ENCODE assay signal across 15 cellular contexts in the genomic region with DNA sequence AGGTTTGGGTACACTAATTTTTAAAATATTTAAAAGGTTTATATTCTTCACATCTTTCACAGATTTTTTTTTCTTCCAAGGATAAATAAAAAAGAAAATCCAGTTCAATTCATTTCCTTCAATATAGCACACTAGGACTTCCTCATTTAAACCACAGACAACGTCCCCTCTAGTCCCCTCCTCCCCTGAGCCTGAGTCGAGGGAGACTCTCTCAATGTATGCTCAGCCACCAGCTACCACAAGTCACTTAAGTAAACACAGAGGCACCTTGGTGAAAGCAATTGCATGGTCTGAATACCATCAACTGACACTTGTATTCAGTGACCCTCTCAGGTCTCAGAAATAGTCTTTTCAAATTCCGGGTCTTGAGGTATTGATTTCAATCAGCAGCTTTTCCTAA.
DNase-seq lines count a peak whose midpoint lies in the region; ATAC-seq and TF ChIP-seq lines count a peak whose summit lies in the region.
"Had no signal": no experiment of that assay in that cellular context is flagged by ENCODE, and none has a peak within 500 bp of the region (broad histone marks: within the 10 kb centered on the region; RNA-seq: fewer than 3 reads in every experiment).

No MANE protein-coding gene starts in this region.

- no peaks in the 10 kb centered on the region for H3K9me3 Mint-ChIP-seq in endodermal cell

- H3K27ac ChIP-seq in endodermal cell (ENCODE audit: low read depth, low read length), result no peak overlapping the region
- no peak overlapping the region for H3K27ac ChIP-seq in SK-N-SH (ENCODE audit: low read depth in 2 of 2, low read length in 1 of 2)
- H3K27ac ChIP-seq: adrenal gland, BLaER1, SK-N-MC, testis had no signal

- H3K27me3 ChIP-seq in endodermal cell (ENCODE audit: control insufficient read depth, insufficient read depth, low read length, poor library complexity, severe bottlenecking), result no peaks in the 10 kb centered on the region
- no peaks in the 10 kb centered on the region for H3K27me3 ChIP-seq in SK-N-SH (ENCODE audit: insufficient read depth)
- H3K27me3 ChIP-seq: BLaER1, testis had no signal

- no peaks in the 10 kb centered on the region for H3F3A ChIP-seq in SK-N-SH (replicated peaks; ENCODE audit: insufficient read depth)

- H3K4me2 ChIP-seq in SK-N-SH, result no peak overlapping the region
- H3K4me2 ChIP-seq: BLaER1 had no signal

- TF ChIP-seq RAD21 in SK-N-SH (IDR thresholded peaks at IDR 0.05; ENCODE audit: low read length), result no peak

- 40 to 82% methylated on average over 1 to 3 of the region's 3 CpGs for WGBS in endodermal cell (ENCODE audit: insufficient coverage in 1 of 2, insufficient read length in 1 of 2), 2 experiments
- 7% methylated on average over 3 of the region's 3 CpGs for WGBS in SK-N-SH (ENCODE audit: low lambda C conversion rate)

- H3K4me1 ChIP-seq in endodermal cell (ENCODE audit: control insufficient read depth, insufficient read depth, low read length), result peaks cover 13% of the 10 kb centered on the region
- no peaks in the 10 kb centered on the region for H3K4me1 ChIP-seq in SK-N-SH (ENCODE audit: control insufficient read depth in 1 of 2, insufficient read depth in 2 of 2, low read depth in 1 of 2, low read length in 1 of 2)
- H3K4me1 ChIP-seq: adrenal gland, BLaER1, testis had no signal

- peak; percentile 33 for DNase-seq in NCI-H146 (lab: John Stamatoyannopoulos, UW)
- peak; percentile 59 for DNase-seq in endodermal cell
- DNase-seq in dedifferentiated amniotic fluid mesenchymal stem cell (ENCODE audit: extremely low spot score), result no peak
- DNase-seq in SK-N-SH, result no peak
- no peak for DNase-seq in activated CD4-positive, CD25-positive, alpha-beta regulatory T cell treated with anti-CD3 and anti-CD28 coated beads, Interleukin-2, amount 50 U/mL, for 72 hours
- DNase-seq: adrenal gland, KG1, left colon, NCI-H2081, testis had no signal

- POLR2A ChIA-PET in SK-N-SH (lab: Yijun Ruan, JAX), result no interaction called here

- ATAC-seq in GM19035 (IDR thresholded peaks at IDR 0.05; ENCODE audit: unreplicated experiment) (peak; percentile 74), GM21723 (IDR thresholded peaks at IDR 0.05; ENCODE audit: unreplicated experiment) (peak; percentile 52)
- ATAC-seq: HCT116, left colon had no signal

- CTCF ChIA-PET in SK-N-SH (lab: Yijun Ruan, JAX), result no interaction called here

- H3K36me3 ChIP-seq in endodermal cell (ENCODE audit: control insufficient read depth, insufficient read depth, low read length), result no peaks in the 10 kb centered on the region
- no peaks in the 10 kb centered on the region for H3K36me3 ChIP-seq in SK-N-SH (replicated peaks in 1 of 2; ENCODE audit: control insufficient read depth in 1 of 2, insufficient read depth in 2 of 2, low read length in 1 of 2)
- H3K36me3 ChIP-seq: adrenal gland, BLaER1 had no signal

- H3K4me3 Mint-ChIP-seq in endodermal cell, result no peak overlapping the region

- H2AFZ ChIP-seq in SK-N-SH (ENCODE audit: low read depth), result no peak overlapping the region

- no peaks in the 10 kb centered on the region for H3K36me3 Mint-ChIP-seq in endodermal cell (ENCODE audit: low read depth)

- H3K4me1 Mint-ChIP-seq in endodermal cell, result peaks cover 23% of the 10 kb centered on the region

- no peak overlapping the region for H3K27ac Mint-ChIP-seq in endodermal cell

- H3K9ac ChIP-seq in endodermal cell (ENCODE audit: extremely low read depth, low read length, poor library complexity, severe bottlenecking), result no peak overlapping the region
- H3K9ac ChIP-seq in SK-N-SH, result no peak overlapping the region
- H3K9ac ChIP-seq: BLaER1 had no signal

- no peaks in the 10 kb centered on the region for H3K27me3 Mint-ChIP-seq in endodermal cell (ENCODE audit: insufficient read depth)

- TF ChIP-seq EP300 in SK-N-SH (IDR thresholded peaks at IDR 0.05; ENCODE audit: borderline replicate concordance in 1 of 2, low read depth in 1 of 2, low read length in 1 of 2), result no peak

- H3K4me3 ChIP-seq in endodermal cell (ENCODE audit: low read length) (no peak overlapping the region), SK-N-SH (ENCODE audit: low read depth in 2 of 2, low read length in 1 of 2) (no peak overlapping the region)
- H3K4me3 ChIP-seq: adrenal gland, BLaER1, SK-N-MC, testis had no signal

- no peaks in the 10 kb centered on the region for H3K9me2 ChIP-seq in SK-N-SH

- TF ChIP-seq CTCF in endodermal cell (conservative IDR thresholded peaks at IDR 0.05) (no peak), SK-N-SH (IDR thresholded peaks at IDR 0.05) (no peak)

- no peaks in the 10 kb centered on the region for H3K79me2 ChIP-seq in SK-N-SH (ENCODE audit: insufficient read depth)

- no peaks in the 10 kb centered on the region for H4K20me1 ChIP-seq in SK-N-SH (ENCODE audit: insufficient read depth)
- H4K20me1 ChIP-seq: BLaER1 had no signal

- H3K9me3 ChIP-seq in endodermal cell (ENCODE audit: control insufficient read depth, low read length) (no peaks in the 10 kb centered on the region), SK-N-SH (no peaks in the 10 kb centered on the region)
- H3K9me3 ChIP-seq: adrenal gland, BLaER1, testis had no signal

TF ChIP-seq in SK-N-SH, 30 proteins besides CTCF, POLR2A, EP300 and RAD21:
- TF ChIP-seq RXRA (IDR thresholded peaks at IDR 0.05; ENCODE audit: borderline replicate concordance, low read depth), result no peak
- no peak for TF ChIP-seq CHD2 (IDR thresholded peaks at IDR 0.05; ENCODE audit: low read length, partially characterized antibody)
- no peak for TF ChIP-seq TAF1 (IDR thresholded peaks at IDR 0.05; ENCODE audit: borderline replicate concordance, low read depth, low read length)
- TF ChIP-seq, protein P1, sequence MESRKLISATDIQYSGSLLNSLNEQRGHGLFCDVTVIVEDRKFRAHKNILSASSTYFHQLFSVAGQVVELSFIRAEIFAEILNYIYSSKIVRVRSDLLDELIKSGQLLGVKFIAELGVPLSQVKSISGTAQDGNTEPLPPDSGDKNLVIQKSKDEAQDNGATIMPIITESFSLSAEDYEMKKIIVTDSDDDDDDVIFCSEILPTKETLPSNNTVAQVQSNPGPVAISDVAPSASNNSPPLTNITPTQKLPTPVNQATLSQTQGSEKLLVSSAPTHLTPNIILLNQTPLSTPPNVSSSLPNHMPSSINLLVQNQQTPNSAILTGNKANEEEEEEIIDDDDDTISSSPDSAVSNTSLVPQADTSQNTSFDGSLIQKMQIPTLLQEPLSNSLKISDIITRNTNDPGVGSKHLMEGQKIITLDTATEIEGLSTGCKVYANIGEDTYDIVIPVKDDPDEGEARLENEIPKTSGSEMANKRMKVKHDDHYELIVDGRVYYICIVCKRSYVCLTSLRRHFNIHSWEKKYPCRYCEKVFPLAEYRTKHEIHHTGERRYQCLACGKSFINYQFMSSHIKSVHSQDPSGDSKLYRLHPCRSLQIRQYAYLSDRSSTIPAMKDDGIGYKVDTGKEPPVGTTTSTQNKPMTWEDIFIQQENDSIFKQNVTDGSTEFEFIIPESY (IDR thresholded peaks at IDR 0.05; ENCODE audit: borderline replicate concordance, low read depth), result no peak
- no peak for TF ChIP-seq RFX5 (IDR thresholded peaks at IDR 0.05; ENCODE audit: low read length)
- no peak for TF ChIP-seq MXI1 (IDR thresholded peaks at IDR 0.05; ENCODE audit: low read depth, low read length)
- TF ChIP-seq RCOR1 (IDR thresholded peaks at IDR 0.05; ENCODE audit: low read length), result no peak
- no peak for TF ChIP-seq TEAD4 (IDR thresholded peaks at IDR 0.05; ENCODE audit: borderline replicate concordance, insufficient read depth)
- TF ChIP-seq, protein P2, sequence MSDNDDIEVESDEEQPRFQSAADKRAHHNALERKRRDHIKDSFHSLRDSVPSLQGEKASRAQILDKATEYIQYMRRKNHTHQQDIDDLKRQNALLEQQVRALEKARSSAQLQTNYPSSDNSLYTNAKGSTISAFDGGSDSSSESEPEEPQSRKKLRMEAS (IDR thresholded peaks at IDR 0.05; ENCODE audit: low read depth), result no peak
- TF ChIP-seq ELF1 (IDR thresholded peaks at IDR 0.05), result no peak
- no peak for TF ChIP-seq EZH2phosphoT487 (IDR thresholded peaks at IDR 0.05; ENCODE audit: borderline replicate concordance, low read depth)
- TF ChIP-seq, protein P3, sequence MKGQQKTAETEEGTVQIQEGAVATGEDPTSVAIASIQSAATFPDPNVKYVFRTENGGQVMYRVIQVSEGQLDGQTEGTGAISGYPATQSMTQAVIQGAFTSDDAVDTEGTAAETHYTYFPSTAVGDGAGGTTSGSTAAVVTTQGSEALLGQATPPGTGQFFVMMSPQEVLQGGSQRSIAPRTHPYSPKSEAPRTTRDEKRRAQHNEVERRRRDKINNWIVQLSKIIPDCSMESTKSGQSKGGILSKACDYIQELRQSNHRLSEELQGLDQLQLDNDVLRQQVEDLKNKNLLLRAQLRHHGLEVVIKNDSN (IDR thresholded peaks at IDR 0.05; ENCODE audit: borderline replicate concordance, low read depth), result no peak
- no peak for TF ChIP-seq JUND (IDR thresholded peaks at IDR 0.05)

Comparison
In these comparisons a context has a peak if more than half of its experiments do, and no peak if none do; other contexts are left out.
1. DNase-seq: peak in NCI-H146 (single experiment) and endodermal cell (single experiment); none in dedifferentiated amniotic fluid mesenchymal stem cell (single experiment), SK-N-SH (single experiment) and activated CD4-positive, CD25-positive, alpha-beta regulatory T cell treated with anti-CD3 and anti-CD28 coated beads, Interleukin-2, amount 50 U/mL, for 72 hours (single experiment).